In the genomic region with DNA sequence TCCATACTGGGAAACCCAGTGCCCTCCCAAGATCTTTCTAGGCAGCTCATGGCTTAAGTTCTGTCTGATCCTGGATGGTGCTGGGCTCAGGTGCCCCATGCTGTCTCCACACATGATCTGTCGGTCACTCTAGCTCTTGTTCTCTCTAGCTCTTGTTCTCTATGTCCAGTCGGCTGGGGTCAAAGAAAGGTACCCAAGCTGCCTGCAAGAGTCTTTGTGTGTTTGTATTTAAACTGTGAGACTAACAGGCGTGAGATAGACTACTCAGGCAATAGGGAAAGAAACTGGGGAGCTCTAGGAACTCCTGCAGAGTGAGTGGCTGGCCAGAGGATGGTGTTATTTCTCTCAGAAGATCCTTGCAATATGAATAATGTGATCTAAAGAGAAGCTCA, we compare ENCODE assay signal across 1 cellular context.
TF ChIP-seq lines count a peak whose summit lies in the region.

No MANE protein-coding gene starts in this region.

TF ChIP-seq in HCT116, 20 proteins besides CTCF, POLR2A, EP300 and RAD21 (continued from another document):
- TF ChIP-seq REST (IDR thresholded peaks at IDR 0.05; ENCODE audit: low read depth), result no peak
- no peak for TF ChIP-seq ZBTB33 (IDR thresholded peaks at IDR 0.05; ENCODE audit: extremely low read depth, insufficient replicate concordance, low read length)
- no peak for TF ChIP-seq EZH2phosphoT487 (IDR thresholded peaks at IDR 0.05; ENCODE audit: borderline replicate concordance)
